In genomic region chr14:71363961-71364360, GRCh38 we compare ENCODE assay signal across 12 cellular contexts. TPM values are rescaled to one million over a fixed set of nuclear protein-coding genes. Genes with fewer than 3 reads are reported as not detected.
A peak's percentile ranks its signal among the peaks of the same experiment; 100 is the strongest.
DNase-seq lines count a peak whose midpoint lies in the region; ATAC-seq and TF ChIP-seq lines count a peak whose summit lies in the region.
"Had no signal": no experiment of that assay in that cellular context is flagged by ENCODE, and none has a peak within 500 bp of the region (broad histone marks: within the 10 kb centered on the region; RNA-seq: fewer than 3 reads in every experiment).

No MANE protein-coding gene starts in this region.

- no peak for ATAC-seq in GM19467 (IDR thresholded peaks at IDR 0.05; ENCODE audit: unreplicated experiment)
- ATAC-seq in HG03175 (IDR thresholded peaks at IDR 0.05; ENCODE audit: unreplicated experiment) = no peak

- H3K4me3 Mint-ChIP-seq in immature natural killer cell = no peak overlapping the region
- H3K4me3 Mint-ChIP-seq: type B pancreatic cell had no signal

- peak overlapping the region; percentile 42 for H3K27ac ChIP-seq in AG04450 (ENCODE audit: low read depth, low read length)
- H3K27ac ChIP-seq in OCI-LY3 (ENCODE audit: low read length) = no peak overlapping the region
- H3K27ac ChIP-seq: C4-2B had no signal

- H3K4me3 ChIP-seq in AG04450 (ENCODE audit: low read depth, low read length) (no peak overlapping the region), OCI-LY3 (ENCODE audit: low read length) (no peak overlapping the region)

- POLR2A ChIA-PET in AG04450 (lab: Yijun Ruan, JAX) = no interaction called here

- no peak overlapping the region for H3K9ac ChIP-seq in OCI-LY3 (ENCODE audit: low read length)

- H3K9me3 ChIP-seq in AG04450 (ENCODE audit: control insufficient read depth, insufficient read depth, low read length) (no peaks in the 10 kb centered on the region; the same call in 1 of the 2 replicates), OCI-LY3 (ENCODE audit: insufficient read depth, low read length) (peaks cover 6% of the 10 kb centered on the region; the same call in 1 of the 2 replicates)

- H3K27me3 Mint-ChIP-seq in immature natural killer cell (ENCODE audit: low read depth in 3 of 3) = no peaks in the 10 kb centered on the region
- H3K27me3 Mint-ChIP-seq: type B pancreatic cell had no signal

- CTCF ChIA-PET in AG04450 (lab: Charles Lee) = no interaction called here

- peaks cover 0 to 3% (median 0%) of the 10 kb centered on the region in 3 donors for H3K36me3 Mint-ChIP-seq in immature natural killer cell

- peaks cover 48% of the 10 kb centered on the region for H3K4me1 ChIP-seq in OCI-LY3 (ENCODE audit: low read length)

- no peaks in the 10 kb centered on the region for H4K20me1 ChIP-seq in OCI-LY3 (ENCODE audit: insufficient read depth, low read length)

- TF ChIP-seq POLR2A in erythroblast (IDR thresholded peaks at IDR 0.05; ENCODE audit: low read length) = no peak

- peaks cover 62% of the 10 kb centered on the region for H3K79me2 ChIP-seq in OCI-LY3 (ENCODE audit: low read length)

- TF ChIP-seq CTCF in AG04450 (IDR thresholded peaks at IDR 0.05; ENCODE audit: low read depth, low read length) = no peak
- no peak for TF ChIP-seq CTCF in OCI-LY3 (IDR thresholded peaks at IDR 0.05; ENCODE audit: low read depth, low read length)

- no peaks in the 10 kb centered on the region for H3K9me3 Mint-ChIP-seq in immature natural killer cell

- H3K36me3 ChIP-seq in OCI-LY3 (replicated peaks; ENCODE audit: low read depth, low read length) = peaks cover 10% of the 10 kb centered on the region

- H3K4me2 ChIP-seq in OCI-LY3 (ENCODE audit: low read length) = peak overlapping the region; percentile 46

- peak overlapping the region in 2 of 6 donors; percentile 41 to 54 for H3K27ac Mint-ChIP-seq in immature natural killer cell
- H3K27ac Mint-ChIP-seq: type B pancreatic cell had no signal

- H3K27me3 ChIP-seq in AG04450 (ENCODE audit: control insufficient read depth, insufficient read depth, low read length) (no peaks in the 10 kb centered on the region), OCI-LY3 (ENCODE audit: low read depth, low read length) (no peaks in the 10 kb centered on the region)

- peaks cover 22 to 38% of the 10 kb centered on the region in 2 donors for H3K4me1 Mint-ChIP-seq in immature natural killer cell

- DNase-seq in AG04450 (ENCODE audit: low read depth, low spot score) = no peak
- DNase-seq in erythroblast (lab: John Stamatoyannopoulos, UW) = peak; percentile 13 to 48
- peak; percentile 41 for DNase-seq in non-pigmented ciliary epithelial cell (ENCODE audit: low read depth)
- no peak for DNase-seq in immature natural killer cell
- no peak for DNase-seq in DMS153 (lab: John Stamatoyannopoulos, UW)
- DNase-seq: activated CD4-positive, alpha-beta T cell treated with anti-CD3 and anti-CD28 coated beads, Interleukin-2, amount 50 U/mL, for 48 hours; midbrain had no signal

- no peak overlapping the region for H2AFZ ChIP-seq in OCI-LY3 (ENCODE audit: low read depth, low read length)

RNA-seq across cellular contexts. Expression of gene SIPA1L1, which starts 43.7 kb away (rescaled TPM):
- polyA plus RNA-seq in AG04450 (2011; rRNA removed) = 41.4 and 45.5 TPM in 2 replicates
- polyA minus RNA-seq in AG04450 (2011; rRNA and poly(A)+ RNA removed) = 78.0 and 78.2 TPM in 2 replicates
- 10 to 100 TPM in 1 of 3 donors, 1 to 10 TPM in 2; 1.3 to 19.1 (median 8.0) TPM for polyA plus RNA-seq in immature natural killer cell

Comparison
In these comparisons a context has a peak if more than half of its experiments do, and no peak if none do; other contexts are left out.
1. DNase-seq: peak in erythroblast (2 of 2) and non-pigmented ciliary epithelial cell (single experiment); none in AG04450 (single experiment), immature natural killer cell (0 of 3) and DMS153 (single experiment).